ENCODE assay signal across 11 cellular contexts in the genomic region with DNA sequence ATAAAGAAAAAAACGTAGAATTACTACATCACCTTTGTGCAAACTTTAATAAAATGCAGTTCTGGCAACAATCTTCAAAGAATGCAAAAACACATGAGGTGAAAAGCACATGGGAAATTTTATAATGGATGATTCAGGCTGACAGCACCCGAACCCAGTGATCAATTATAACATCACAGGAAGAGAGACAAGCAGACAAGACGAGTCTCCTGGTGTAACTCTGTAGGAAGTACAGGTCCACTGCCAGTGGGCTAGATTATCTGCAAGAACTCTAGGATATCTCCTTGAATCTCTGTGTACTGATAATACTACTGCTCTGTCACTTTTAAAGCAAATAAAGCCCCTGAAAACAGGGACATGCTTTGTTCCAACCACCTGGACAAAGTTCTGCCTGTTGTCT. TPM values are rescaled to one million over a fixed set of nuclear protein-coding genes. Genes with fewer than 3 reads are reported as not detected.
DNase-seq lines count a peak whose midpoint lies in the region; ATAC-seq, FAIRE-seq and TF ChIP-seq lines count a peak whose summit lies in the region.
"Had no signal": no experiment of that assay in that cellular context is flagged by ENCODE, and none has a peak within 500 bp of the region (broad histone marks: within the 10 kb centered on the region; RNA-seq: fewer than 3 reads in every experiment).

No MANE protein-coding gene starts in this region.

- ATAC-seq in GM18502 (IDR thresholded peaks at IDR 0.05; ENCODE audit: poor library complexity, unreplicated experiment): peak; percentile 10
- no peak for ATAC-seq in body of pancreas
- no peak for ATAC-seq in GM19351 (IDR thresholded peaks at IDR 0.05; ENCODE audit: unreplicated experiment)

- no peak overlapping the region for H3K14ac ChIP-seq in neuronal stem cell (ENCODE audit: low read length)

- WGBS in neuronal stem cell (ENCODE audit: extremely low coverage in 2 of 2, insufficient read length in 2 of 2, insufficient replicate concordance in 1 of 2), 2 donors: no CpG with 5 or more reads among the region's 3 CpGs
- WGBS in body of pancreas, 2 donors: 35 to 58% methylated on average over 3 of the region's 3 CpGs

- no peak overlapping the region for H2BK12ac ChIP-seq in neuronal stem cell (ENCODE audit: low read length)

- no peak overlapping the region for H4K8ac ChIP-seq in neuronal stem cell (ENCODE audit: low read depth, low read length)

- DNase-seq in MG63 (peak; percentile 8), bronchial epithelial cell (ENCODE audit: low read depth) (peak; percentile 61), neuronal stem cell (ENCODE audit: low spot score) (no peak), body of pancreas (no peak), NCI-H1694 treated with DMSO at 0.1 percent for 48 hours (lab: John Stamatoyannopoulos, UW) (no peak)
- no peak for DNase-seq in activated CD4-positive, alpha-beta T cell treated with anti-CD3 and anti-CD28 coated beads for 1 hour
- DNase-seq: activated B cell treated with CpG ODN at 0.5 μM for 24 hours; activated naive CD4-positive, alpha-beta T cell treated with anti-CD3 and anti-CD28 coated beads, Interleukin-2, amount 10 ng/mL, durations not matched to agents 7 days and 5 days had no signal

- H2BK5ac ChIP-seq in neuronal stem cell (ENCODE audit: low read length): no peak overlapping the region

- intact Hi-C loops in body of pancreas (cut with DNase I): no loop called here

- no peak overlapping the region for H3K9ac ChIP-seq in neuronal stem cell (ENCODE audit: low read depth, low read length, poor library complexity)

- H2AK5ac ChIP-seq in neuronal stem cell (ENCODE audit: low read depth, low read length): no peak overlapping the region

- no peak overlapping the region for H2AFZ ChIP-seq in neuronal stem cell (ENCODE audit: low read length)

- peak overlapping the region; percentile 36 for H3K27ac ChIP-seq in neuronal stem cell (replicated peaks; ENCODE audit: low read length)
- peak overlapping the region in 1 of 4 donors; percentile 54 for H3K27ac ChIP-seq in body of pancreas

- no peaks in the 10 kb centered on the region for H3K9me3 ChIP-seq in MG63
- no peaks in the 10 kb centered on the region for H3K9me3 ChIP-seq in neuronal stem cell (replicated peaks in 1 of 2; ENCODE audit: control insufficient read depth in 2 of 2, insufficient read depth in 1 of 2, low read depth in 1 of 2, low read length in 2 of 2)
- no peaks in the 10 kb centered on the region for H3K9me3 ChIP-seq in body of pancreas
- H3K9me3 ChIP-seq: thoracic aorta had no signal

- no peak for TF ChIP-seq CTCF in bronchial epithelial cell (IDR thresholded peaks at IDR 0.05; ENCODE audit: insufficient read depth, low read length, severe bottlenecking)
- no peak for TF ChIP-seq CTCF in body of pancreas (IDR thresholded peaks at IDR 0.05)

- FAIRE-seq in bronchial epithelial cell (lab: Jason Lieb, UNC): no peak

- H3K23ac ChIP-seq in neuronal stem cell (ENCODE audit: low read depth, low read length, poor library complexity): no peak overlapping the region

- H3K36me3 ChIP-seq in MG63 (no peaks in the 10 kb centered on the region), bronchial epithelial cell (ENCODE audit: control insufficient read depth, insufficient read depth, low read length) (no peaks in the 10 kb centered on the region), neuronal stem cell (replicated peaks in 1 of 2; ENCODE audit: control insufficient read depth in 2 of 2, insufficient read depth in 2 of 2, low read length in 2 of 2) (no peaks in the 10 kb centered on the region), body of pancreas (replicated peaks in 1 of 2; ENCODE audit: insufficient read depth in 1 of 2, low read depth in 2 of 2) (no peaks in the 10 kb centered on the region)
- H3K36me3 ChIP-seq: thoracic aorta had no signal

- no peak for TF ChIP-seq POLR2A in body of pancreas (IDR thresholded peaks at IDR 0.05)

- no peak overlapping the region for H3K4me2 ChIP-seq in neuronal stem cell (ENCODE audit: insufficient read depth, low read length, poor library complexity, severe bottlenecking)

- H2BK120ac ChIP-seq in neuronal stem cell (ENCODE audit: low read depth, low read length): no peak overlapping the region

- H3K27me3 ChIP-seq in MG63 (no peaks in the 10 kb centered on the region), bronchial epithelial cell (ENCODE audit: control insufficient read depth, insufficient read depth, low read length) (no peaks in the 10 kb centered on the region), neuronal stem cell (ENCODE audit: control insufficient read depth in 3 of 3, insufficient read depth in 3 of 3, low read depth in 1 of 3, low read length in 3 of 3) (no peaks in the 10 kb centered on the region), body of pancreas (no peaks in the 10 kb centered on the region)

- H4K91ac ChIP-seq in neuronal stem cell (ENCODE audit: low read depth, low read length, poor library complexity): no peak overlapping the region

- no peaks in the 10 kb centered on the region for H3K79me1 ChIP-seq in neuronal stem cell (ENCODE audit: low read depth, low read length)

- H3K4ac ChIP-seq in neuronal stem cell (ENCODE audit: low read length): no peak overlapping the region

- no peaks in the 10 kb centered on the region for H3K4me1 ChIP-seq in neuronal stem cell (ENCODE audit: control insufficient read depth in 2 of 2, insufficient read depth in 1 of 2, low read depth in 1 of 2, low read length in 2 of 2)
- no peaks in the 10 kb centered on the region for H3K4me1 ChIP-seq in body of pancreas

- H2BK15ac ChIP-seq in neuronal stem cell (ENCODE audit: low read length): no peak overlapping the region

- H3K4me3 ChIP-seq in MG63: no peak overlapping the region
- H3K4me3 ChIP-seq in bronchial epithelial cell (ENCODE audit: low read depth, low read length): no peak overlapping the region
- no peak overlapping the region for H3K4me3 ChIP-seq in neuronal stem cell (ENCODE audit: low read length in 2 of 2)
- no peak overlapping the region for H3K4me3 ChIP-seq in body of pancreas
- H3K4me3 ChIP-seq: thoracic aorta had no signal

- H3K18ac ChIP-seq in neuronal stem cell (ENCODE audit: low read length): no peak overlapping the region

RNA-seq across cellular contexts. Expression of gene NXF3, which starts 58.9 kb away (rescaled TPM):
- total RNA-seq in MG63 (2014; rRNA removed; shearing (Covaris generic); ENCODE audit: low replicate concordance): 0.63 TPM in 1 of 2 replicates, not detected in the other
- not detected in 2 replicates for total RNA-seq in bronchial epithelial cell
- polyA plus RNA-seq in neuronal stem cell (2013, experiment 1 of 2): not detected
- polyA plus RNA-seq in neuronal stem cell (2013, experiment 2 of 2): not detected
- under 1 TPM in 1 of 2 donors, not detected in 1; 0.26 TPM for total RNA-seq in body of pancreas
- total RNA-seq: activated B cell treated with CpG ODN at 0.5 μM for 24 hours had no signal

Comparison
In these comparisons a context has a peak if more than half of its experiments do, and no peak if none do; other contexts are left out.
1. DNase-seq: peak in MG63 (single experiment) and bronchial epithelial cell (single experiment); none in neuronal stem cell (single experiment), body of pancreas (0 of 4), activated CD4-positive, alpha-beta T cell treated with anti-CD3 and anti-CD28 coated beads for 1 hour (single experiment) and NCI-H1694 treated with DMSO at 0.1 percent for 48 hours (single experiment).